Comparison of ENCODE assay signal across 8 cellular contexts in genomic region chr20:63730189-63730733, GRCh38. TPM values are rescaled to one million over a fixed set of nuclear protein-coding genes. Genes with fewer than 3 reads are reported as not detected.
DNase-seq lines count a peak whose midpoint lies in the region; ATAC-seq and TF ChIP-seq lines count a peak whose summit lies in the region.
"Not testable (repeated sequence)": the region's sequence is repeated elsewhere in the genome, so short reads cannot be mapped to it uniquely, and the experiment has no call there.
"Had no signal": no experiment of that assay in that cellular context is flagged by ENCODE, and none has a peak within 500 bp of the region (broad histone marks: within the 10 kb centered on the region; RNA-seq: fewer than 3 reads in every experiment).

No MANE protein-coding gene starts in this region.

- intact Hi-C loops in activated CD4-positive, alpha-beta T cell treated with anti-CD3 and anti-CD28 coated beads, Interleukin-2, amount 10 ng/mL, durations not matched to agents 24 days and 14 days (cut with micrococcal nuclease): loop anchor here (1.0 to 10.0 kb wide), 3 partner anchors 23 to 245 kb away; partner anchors contain the start of genes ARFRP1 and SAMD10
- intact Hi-C loops in naive thymus-derived CD4-positive, alpha-beta T cell (cut with micrococcal nuclease): loop anchor here (1.0 to 10.0 kb wide), 5 partner anchors 9 to 935 kb away; partner anchors contain the start of genes ARFRP1 (in 2 of the 2), ABHD16B (in 1 of the 2), MRGBP (in 1 of the 2) and SLC2A4RG (in 1 of the 2)

- not testable (repeated sequence) for H3K27ac Mint-ChIP-seq in activated CD4-positive, alpha-beta T cell treated with anti-CD3 and anti-CD28 coated beads, Interleukin-2, amount 10 ng/mL, durations not matched to agents 24 days and 14 days; naive thymus-derived CD4-positive, alpha-beta T cell
- H3K27ac Mint-ChIP-seq in activated naive CD4-positive, alpha-beta T cell treated with anti-CD3 and anti-CD28 coated beads, Interleukin-2, amount 50 U/mL, for 24 hours: peak overlapping the region; percentile 36

- POLR2A ChIA-PET in naive thymus-derived CD4-positive, alpha-beta T cell (lab: Charles Lee): interaction anchor here (0.8 to 3.8 kb wide), 6 partner anchors 7 to 34 kb away, joined by 3 to 24 read pairs (median 4); partner anchors contain the start of genes ARFRP1, LIME1, SLC2A4RG and TNFRSF6B

- not testable (repeated sequence) for H3K9me3 Mint-ChIP-seq in activated CD4-positive, alpha-beta T cell treated with anti-CD3 and anti-CD28 coated beads, Interleukin-2, amount 10 ng/mL, durations not matched to agents 24 days and 14 days; activated naive CD4-positive, alpha-beta T cell treated with anti-CD3 and anti-CD28 coated beads, Interleukin-2, amount 50 U/mL, for 24 hours
- peaks cover 0 to 16% (median 4%) of the 10 kb centered on the region in 11 donors for H3K9me3 Mint-ChIP-seq in naive thymus-derived CD4-positive, alpha-beta T cell

- H3K9ac ChIP-seq in DND-41 (ENCODE audit: low read depth, low read length) (peak overlapping the region; percentile 26; the same call in 1 of the 2 replicates), OCI-LY1 (ENCODE audit: low read length) (peak overlapping the region; percentile 15; the same call in 1 of the 2 replicates)

- not testable (repeated sequence) for H3K9me3 ChIP-seq in DND-41 (ENCODE audit: insufficient read depth, low read length, severe bottlenecking); OCI-LY1 (ENCODE audit: low read length); naive thymus-derived CD4-positive, alpha-beta T cell (ENCODE audit: control insufficient read depth in 2 of 3, low read length in 3 of 3)

- H3K4me1 Mint-ChIP-seq in activated CD4-positive, alpha-beta T cell treated with anti-CD3 and anti-CD28 coated beads, Interleukin-2, amount 10 ng/mL, durations not matched to agents 24 days and 14 days: peaks cover 33% of the 10 kb centered on the region
- peaks cover 37% of the 10 kb centered on the region for H3K4me1 Mint-ChIP-seq in activated naive CD4-positive, alpha-beta T cell treated with anti-CD3 and anti-CD28 coated beads, Interleukin-2, amount 50 U/mL, for 24 hours
- peaks cover 18 to 41% (median 32%) of the 10 kb centered on the region in 7 donors for H3K4me1 Mint-ChIP-seq in naive thymus-derived CD4-positive, alpha-beta T cell

- H3K4me3 ChIP-seq in DND-41 (ENCODE audit: low read depth in 1 of 2, low read length in 2 of 2): not testable (repeated sequence)
- peak overlapping the region; percentile 12 for H3K4me3 ChIP-seq in OCI-LY1 (ENCODE audit: low read depth, low read length, poor library complexity, severe bottlenecking)
- peak overlapping the region; percentile 36 for H3K4me3 ChIP-seq in naive thymus-derived CD4-positive, alpha-beta T cell (ENCODE audit: low read length)

- H3K27me3 ChIP-seq in DND-41 (ENCODE audit: insufficient read depth, low read length, poor library complexity); OCI-LY1 (ENCODE audit: insufficient read depth, low read length); naive thymus-derived CD4-positive, alpha-beta T cell (ENCODE audit: control insufficient read depth in 2 of 2, insufficient read depth in 2 of 2, low read length in 2 of 2): not testable (repeated sequence)

- peaks cover 72% of the 10 kb centered on the region for H3K36me3 ChIP-seq in DND-41 (ENCODE audit: insufficient read depth, low read length)
- peaks cover 29% of the 10 kb centered on the region for H3K36me3 ChIP-seq in OCI-LY1 (ENCODE audit: insufficient read depth, low read length)
- peaks cover 0 to 26% (median 0%) of the 10 kb centered on the region in 3 experiments for H3K36me3 ChIP-seq in naive thymus-derived CD4-positive, alpha-beta T cell (ENCODE audit: control insufficient read depth in 2 of 3, insufficient read depth in 3 of 3, low read length in 3 of 3)

- H3K4me2 ChIP-seq in DND-41 (ENCODE audit: insufficient read depth, low read length): not testable (repeated sequence)
- peak overlapping the region; percentile 21; the same call in 1 of the 2 replicates for H3K4me2 ChIP-seq in OCI-LY1 (ENCODE audit: low read length)

- not testable (repeated sequence) for DNase-seq in DND-41; naive thymus-derived CD4-positive, alpha-beta T cell
- peak; percentile 65 for DNase-seq in activated CD4-positive, alpha-beta T cell treated with anti-CD3 and anti-CD28 coated beads, Interleukin-2, amount 10 ng/mL, durations not matched to agents 24 days and 14 days

- peaks cover 75% of the 10 kb centered on the region for H3K79me2 ChIP-seq in DND-41 (ENCODE audit: insufficient read depth, low read length)
- H3K79me2 ChIP-seq in OCI-LY1 (ENCODE audit: insufficient read depth, low read length): not testable (repeated sequence)

- not testable (repeated sequence) for H3F3A ChIP-seq in OCI-LY1 (ENCODE audit: insufficient read depth, low read length)

- peaks cover 42% of the 10 kb centered on the region for H3K36me3 Mint-ChIP-seq in activated CD4-positive, alpha-beta T cell treated with anti-CD3 and anti-CD28 coated beads, Interleukin-2, amount 10 ng/mL, durations not matched to agents 24 days and 14 days (ENCODE audit: low read depth)
- H3K36me3 Mint-ChIP-seq in activated naive CD4-positive, alpha-beta T cell treated with anti-CD3 and anti-CD28 coated beads, Interleukin-2, amount 50 U/mL, for 24 hours: peaks cover 25% of the 10 kb centered on the region
- H3K36me3 Mint-ChIP-seq in naive thymus-derived CD4-positive, alpha-beta T cell: peaks cover 8 to 41% (median 21%) of the 10 kb centered on the region in 5 donors

- peaks cover 53% of the 10 kb centered on the region for H3K4me1 ChIP-seq in DND-41 (ENCODE audit: insufficient read depth, low read length)
- H3K4me1 ChIP-seq in OCI-LY1 (ENCODE audit: insufficient read depth, low read length, severe bottlenecking): peaks cover 44% of the 10 kb centered on the region
- peaks cover 43 to 56% of the 10 kb centered on the region in 2 donors for H3K4me1 ChIP-seq in naive thymus-derived CD4-positive, alpha-beta T cell (ENCODE audit: control insufficient read depth in 2 of 2, insufficient read depth in 2 of 2, low read length in 2 of 2)

- CTCF ChIA-PET in naive thymus-derived CD4-positive, alpha-beta T cell (lab: Charles Lee): interaction anchor here (0.6 to 0.8 kb wide), 3 partner anchors 10 to 135 kb away, joined by 3 to 5 read pairs (median 3); no protein-coding TSS in a partner anchor

- ATAC-seq in DND-41 (ENCODE audit: insufficient read depth, low read depth); naive thymus-derived CD4-positive, alpha-beta T cell: not testable (repeated sequence)

- H3K27ac ChIP-seq in DND-41 (ENCODE audit: low read length) (peak overlapping the region; percentile 84), OCI-LY1 (ENCODE audit: low read depth, low read length, poor library complexity, severe bottlenecking) (peak overlapping the region; percentile 91)
- peak overlapping the region; percentile 24 for H3K27ac ChIP-seq in naive thymus-derived CD4-positive, alpha-beta T cell (ENCODE audit: low read depth, low read length)

- not testable (repeated sequence) for H3K27me3 Mint-ChIP-seq in activated CD4-positive, alpha-beta T cell treated with anti-CD3 and anti-CD28 coated beads, Interleukin-2, amount 10 ng/mL, durations not matched to agents 24 days and 14 days; activated naive CD4-positive, alpha-beta T cell treated with anti-CD3 and anti-CD28 coated beads, Interleukin-2, amount 50 U/mL, for 24 hours; naive thymus-derived CD4-positive, alpha-beta T cell

- H2AFZ ChIP-seq in DND-41 (ENCODE audit: low read depth, low read length); OCI-LY1 (ENCODE audit: low read length): not testable (repeated sequence)

- H3K9me2 ChIP-seq in OCI-LY1 (ENCODE audit: low read depth, low read length): not testable (repeated sequence)

- not testable (repeated sequence) for H3K4me3 Mint-ChIP-seq in activated CD4-positive, alpha-beta T cell treated with anti-CD3 and anti-CD28 coated beads, Interleukin-2, amount 10 ng/mL, durations not matched to agents 24 days and 14 days; activated naive CD4-positive, alpha-beta T cell treated with anti-CD3 and anti-CD28 coated beads, Interleukin-2, amount 50 U/mL, for 24 hours
- H3K4me3 Mint-ChIP-seq in naive thymus-derived CD4-positive, alpha-beta T cell: peak overlapping the region in 1 of 10 donors; percentile 27

- not testable (repeated sequence) for TF ChIP-seq CTCF in DND-41 (IDR thresholded peaks at IDR 0.05; ENCODE audit: borderline replicate concordance, extremely low read depth, low read length, poor library complexity, severe bottlenecking); OCI-LY1 (IDR thresholded peaks at IDR 0.05; ENCODE audit: low read length)

- peaks cover 44% of the 10 kb centered on the region for H4K20me1 ChIP-seq in DND-41 (ENCODE audit: insufficient read depth, low read length)
- H4K20me1 ChIP-seq in OCI-LY1 (ENCODE audit: insufficient read depth, low read length): not testable (repeated sequence)

RNA-seq across cellular contexts. Expression of gene LIME1, which starts 6.2 kb away (rescaled TPM):
- 10.1 and 12.2 TPM in 2 replicates for total RNA-seq in activated CD4-positive, alpha-beta T cell treated with anti-CD3 and anti-CD28 coated beads, Interleukin-2, amount 10 ng/mL, durations not matched to agents 24 days and 14 days
- total RNA-seq in naive thymus-derived CD4-positive, alpha-beta T cell: 100 to 1,000 TPM in 3 of 5 experiments, 10 to 100 TPM in 2; 96.8 to 118 (median 103) TPM
- 100 to 1,000 TPM; 205 to 366 TPM for polyA plus RNA-seq in naive thymus-derived CD4-positive, alpha-beta T cell

RNA-seq across cellular contexts. Expression of gene SLC2A4RG, which starts 9.3 kb away (rescaled TPM):
- total RNA-seq in activated CD4-positive, alpha-beta T cell treated with anti-CD3 and anti-CD28 coated beads, Interleukin-2, amount 10 ng/mL, durations not matched to agents 24 days and 14 days: 41.0 and 43.6 TPM in 2 replicates
- 100 to 1,000 TPM in 3 of 5 experiments, 10 to 100 TPM in 2; 88.7 to 136 (median 111) TPM for total RNA-seq in naive thymus-derived CD4-positive, alpha-beta T cell
- polyA plus RNA-seq in naive thymus-derived CD4-positive, alpha-beta T cell: 1 to 10 TPM; 3.0 to 4.6 TPM

RNA-seq across cellular contexts. Expression of gene ZGPAT, which starts 22.4 kb away (rescaled TPM):
- 37.3 and 38.1 TPM in 2 replicates for total RNA-seq in activated CD4-positive, alpha-beta T cell treated with anti-CD3 and anti-CD28 coated beads, Interleukin-2, amount 10 ng/mL, durations not matched to agents 24 days and 14 days
- total RNA-seq in naive thymus-derived CD4-positive, alpha-beta T cell: 10 to 100 TPM; 42.9 to 49.9 (median 45.4) TPM
- polyA plus RNA-seq in naive thymus-derived CD4-positive, alpha-beta T cell: 10 to 100 TPM; 47.5 to 82.1 TPM

RNA-seq across cellular contexts. Expression of gene ARFRP1, which starts 22.5 kb away (rescaled TPM):
- total RNA-seq in activated CD4-positive, alpha-beta T cell treated with anti-CD3 and anti-CD28 coated beads, Interleukin-2, amount 10 ng/mL, durations not matched to agents 24 days and 14 days: 63.4 and 70.4 TPM in 2 replicates
- total RNA-seq in naive thymus-derived CD4-positive, alpha-beta T cell: 10 to 100 TPM; 55.4 to 92.1 (median 66.2) TPM
- polyA plus RNA-seq in naive thymus-derived CD4-positive, alpha-beta T cell: 100 to 1,000 TPM in 1 of 2 donors, 10 to 100 TPM in 1; 89.1 to 108 TPM

RNA-seq across cellular contexts. Expression of gene TNFRSF6B, which starts 33.8 kb away (rescaled TPM):
- total RNA-seq in activated CD4-positive, alpha-beta T cell treated with anti-CD3 and anti-CD28 coated beads, Interleukin-2, amount 10 ng/mL, durations not matched to agents 24 days and 14 days: not detected in 2 replicates
- under 1 TPM in 1 of 5 experiments, not detected in 4; 0.74 TPM for total RNA-seq in naive thymus-derived CD4-positive, alpha-beta T cell
- polyA plus RNA-seq in naive thymus-derived CD4-positive, alpha-beta T cell: under 1 TPM in 1 of 2 donors, not detected in 1; 0.22 TPM
- total RNA-seq: Caco-2, H7 had no signal
- polyA plus RNA-seq: CD14-positive monocyte had no signal

Comparison
In these comparisons a context has a peak if more than half of its experiments do, and no peak if none do; other contexts are left out.
1. H3K27ac ChIP-seq: peak in every context shown above with its lines; median percentile 91 in OCI-LY1; 84 in DND-41; 24 in naive thymus-derived CD4-positive, alpha-beta T cell.